9 cellular contexts compared by ENCODE assay signal in genomic region chr2:232502513-232502900, GRCh38. TPM values are rescaled to one million over a fixed set of nuclear protein-coding genes. Genes with fewer than 3 reads are reported as not detected.
A peak's percentile ranks its signal among the peaks of the same experiment; 100 is the strongest.
DNase-seq lines count a peak whose midpoint lies in the region; ATAC-seq and TF ChIP-seq lines count a peak whose summit lies in the region.
"Had no signal": no experiment of that assay in that cellular context is flagged by ENCODE, and none has a peak within 500 bp of the region (broad histone marks: within the 10 kb centered on the region; RNA-seq: fewer than 3 reads in every experiment).

No MANE protein-coding gene starts in this region.

- H3K4me1 ChIP-seq in right cardiac atrium (ENCODE audit: control insufficient read depth, insufficient read depth, low read length) (no peaks in the 10 kb centered on the region), tibial artery (peaks cover 0 to 19% (median 15%) of the 10 kb centered on the region in 4 donors)

- peaks cover 6% of the 10 kb centered on the region for H3K4me1 Mint-ChIP-seq in activated naive CD4-positive, alpha-beta T cell treated with anti-CD3 and anti-CD28 coated beads, Interleukin-2, amount 10 ng/mL, durations not matched to agents 7 days and 5 days
- H3K4me1 Mint-ChIP-seq in memory B cell = peaks cover 7% of the 10 kb centered on the region

- WGBS in right cardiac atrium = 29% methylated on average over 20 of the region's 20 CpGs

- no peaks in the 10 kb centered on the region for H3K27me3 ChIP-seq in right cardiac atrium (ENCODE audit: control insufficient read depth, insufficient read depth)
- H3K27me3 ChIP-seq in tibial artery = peaks cover 0 to 80% of the 10 kb centered on the region in 2 donors

- intact Hi-C loops in right cardiac atrium (cut with DNase I) = no loop called here
- intact Hi-C loops in left ventricle myocardium superior (cut with micrococcal nuclease) = no loop called here
- intact Hi-C loops in tibial artery (cut with DNase I; ENCODE audit: low total_unique reads) = no loop called here

- no peak for TF ChIP-seq CTCF in tibial artery (IDR thresholded peaks at IDR 0.05)

- CTCF ChIA-PET in activated naive CD4-positive, alpha-beta T cell treated with anti-CD3 and anti-CD28 coated beads, Interleukin-2, amount 10 ng/mL, durations not matched to agents 7 days and 5 days (lab: Charles Lee) = no interaction called here

- DNase-seq in right cardiac atrium (peak in 1 of 3 donors; percentile 47), left ventricle myocardium superior (no peak), memory B cell (ENCODE audit: low spot score in 2 of 2) (no peak), tibial artery (no peak), NCI-H2196 treated with DMSO at 0.1 percent for 48 hours (lab: John Stamatoyannopoulos, UW; ENCODE audit: unreplicated experiment) (no peak), NCI-H526 treated with DMSO at 0.1 percent for 48 hours (lab: John Stamatoyannopoulos, UW) (no peak), NCI-H748 treated with DMSO at 0.1 percent for 48 hours (lab: John Stamatoyannopoulos, UW) (no peak)
- no peak for DNase-seq in activated naive CD4-positive, alpha-beta T cell treated with anti-CD3 and anti-CD28 coated beads, Interleukin-2, amount 10 ng/mL, durations not matched to agents 7 days and 5 days
- DNase-seq: NCI-H187 treated with DMSO at 0.1 percent for 48 hours had no signal

- H3K36me3 Mint-ChIP-seq in activated naive CD4-positive, alpha-beta T cell treated with anti-CD3 and anti-CD28 coated beads, Interleukin-2, amount 10 ng/mL, durations not matched to agents 7 days and 5 days = no peaks in the 10 kb centered on the region
- H3K36me3 Mint-ChIP-seq in memory B cell = no peaks in the 10 kb centered on the region

- peak overlapping the region; percentile 43 for H3K4me3 Mint-ChIP-seq in activated naive CD4-positive, alpha-beta T cell treated with anti-CD3 and anti-CD28 coated beads, Interleukin-2, amount 10 ng/mL, durations not matched to agents 7 days and 5 days
- peak overlapping the region; percentile 85 for H3K4me3 Mint-ChIP-seq in memory B cell

- no peaks in the 10 kb centered on the region for H3K9me3 Mint-ChIP-seq in activated naive CD4-positive, alpha-beta T cell treated with anti-CD3 and anti-CD28 coated beads, Interleukin-2, amount 10 ng/mL, durations not matched to agents 7 days and 5 days
- H3K9me3 Mint-ChIP-seq in memory B cell = no peaks in the 10 kb centered on the region

- ATAC-seq in right cardiac atrium = peak; percentile 3 to 8
- no peak for ATAC-seq in left ventricle myocardium superior
- peak; percentile 58 for ATAC-seq in memory B cell (ENCODE audit: low read depth)

- H3K27ac ChIP-seq in right cardiac atrium (ENCODE audit: low read length) = no peak overlapping the region
- no peak overlapping the region for H3K27ac ChIP-seq in tibial artery

- peaks cover 86% of the 10 kb centered on the region for H3K27me3 Mint-ChIP-seq in activated naive CD4-positive, alpha-beta T cell treated with anti-CD3 and anti-CD28 coated beads, Interleukin-2, amount 10 ng/mL, durations not matched to agents 7 days and 5 days
- peaks cover 27% of the 10 kb centered on the region for H3K27me3 Mint-ChIP-seq in memory B cell

- H3K4me3 ChIP-seq in right cardiac atrium (ENCODE audit: low read length) = peak overlapping the region; percentile 51
- peak overlapping the region; percentile 39 to 56 for H3K4me3 ChIP-seq in tibial artery

- H3K27ac Mint-ChIP-seq in activated naive CD4-positive, alpha-beta T cell treated with anti-CD3 and anti-CD28 coated beads, Interleukin-2, amount 10 ng/mL, durations not matched to agents 7 days and 5 days = no peak overlapping the region
- H3K27ac Mint-ChIP-seq in memory B cell = peak overlapping the region; percentile 61

- H3K36me3 ChIP-seq in tibial artery = no peaks in the 10 kb centered on the region

- H3K9me3 ChIP-seq in right cardiac atrium (ENCODE audit: control insufficient read depth, low read length) (no peaks in the 10 kb centered on the region), tibial artery (no peaks in the 10 kb centered on the region)

RNA-seq across cellular contexts. Expression of gene ECEL1, which starts 14.9 kb away (rescaled TPM):
- under 1 TPM in 1 of 4 donors, not detected in 3; 0.25 TPM for total RNA-seq in right cardiac atrium
- polyA plus RNA-seq in right cardiac atrium = 0.05 TPM
- 0.37 TPM for total RNA-seq in left ventricle myocardium superior

RNA-seq across cellular contexts. Expression of gene PRSS56, which starts 17.7 kb away (rescaled TPM):
- total RNA-seq in right cardiac atrium = under 1 TPM in 1 of 4 donors, not detected in 3; 0.11 TPM
- 0.05 TPM for polyA plus RNA-seq in right cardiac atrium
- total RNA-seq in left ventricle myocardium superior = 0.15 TPM

RNA-seq across cellular contexts. Expression of gene CHRND, which starts 23.5 kb away (rescaled TPM):
- total RNA-seq in right cardiac atrium = under 1 TPM in 1 of 4 donors, not detected in 3; 0.53 TPM
- 0.09 TPM for polyA plus RNA-seq in right cardiac atrium
- not detected for total RNA-seq in left ventricle myocardium superior

RNA-seq across cellular contexts. Expression of gene CHRNG, which starts 37.0 kb away (rescaled TPM):
- total RNA-seq in right cardiac atrium (not detected), left ventricle myocardium superior (not detected)
- polyA plus RNA-seq in right cardiac atrium = not detected

RNA-seq across cellular contexts. Expression of gene ALPI, which starts 46.6 kb away (rescaled TPM):
- not detected for total RNA-seq in right cardiac atrium
- not detected for polyA plus RNA-seq in right cardiac atrium
- total RNA-seq in left ventricle myocardium superior = not detected
